In the genomic region with DNA sequence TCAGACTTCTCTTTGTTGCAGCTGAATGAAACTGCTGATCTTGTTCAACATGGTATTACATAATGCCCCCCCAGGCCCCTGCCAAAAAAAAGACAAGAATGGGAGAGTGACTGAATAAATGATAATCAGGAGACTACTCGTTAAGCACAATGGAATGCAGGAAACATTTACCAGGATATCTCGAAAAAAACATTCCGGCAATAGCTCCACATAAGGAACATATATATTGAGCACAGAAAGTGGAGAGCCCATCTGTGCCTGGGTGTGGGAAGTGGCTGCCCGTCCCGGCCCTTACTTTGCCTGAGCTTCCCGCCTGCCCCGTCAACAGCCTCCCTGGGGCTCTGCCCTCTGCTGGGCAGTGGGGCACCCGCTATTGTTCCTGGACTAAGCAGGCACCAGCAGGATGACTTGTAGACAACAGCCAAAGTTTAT, we compare ENCODE assay signal across 8 cellular contexts. TPM values are rescaled to one million over a fixed set of nuclear protein-coding genes. Genes with fewer than 3 reads are reported as not detected.
A peak's percentile ranks its signal among the peaks of the same experiment; 100 is the strongest.
DNase-seq lines count a peak whose midpoint lies in the region; ATAC-seq, FAIRE-seq and TF ChIP-seq lines count a peak whose summit lies in the region.

No MANE protein-coding gene starts in this region.

- H3K4me3 ChIP-seq in BJ (ENCODE audit: low read depth, low read length): no peak overlapping the region
- H3K4me3 ChIP-seq in IMR-90 (ENCODE audit: insufficient read depth, low read depth, low read length): no peak overlapping the region
- H3K4me3 ChIP-seq in breast epithelium: peak overlapping the region in 1 of 3 donors; percentile 1
- no peak overlapping the region for H3K4me3 ChIP-seq in lung

- H4K8ac ChIP-seq in IMR-90 (ENCODE audit: low read depth in 2 of 2, low read length in 2 of 2): peak overlapping the region in 1 of 2 experiments; percentile 1; a peak in 1 of 4 replicates

- no CpG with 5 or more reads among the region's 8 CpGs for WGBS in IMR-90 (ENCODE audit: extremely low coverage in 2 of 2, insufficient read length in 1 of 2), 2 experiments
- 31 to 45% methylated on average over 8 of the region's 8 CpGs for WGBS in lung, 2 donors

- no peak for FAIRE-seq in GM12891 (lab: Jason Lieb, UNC)

- peak overlapping the region; percentile 52 for H3K14ac ChIP-seq in IMR-90 (replicated peaks; ENCODE audit: low read depth, low read length)

- no peaks in the 10 kb centered on the region for H3K27me3 Mint-ChIP-seq in activated CD4-positive, alpha-beta memory T cell treated with anti-CD3 and anti-CD28 coated beads, Interleukin-2, amount 10 ng/mL, durations not matched to agents 7 days and 5 days

- H3K4ac ChIP-seq in IMR-90 (ENCODE audit: low read depth, low read length): no peak overlapping the region

- peaks cover 9% of the 10 kb centered on the region; the same call in 1 of the 2 replicates for H4K20me1 ChIP-seq in IMR-90 (ENCODE audit: insufficient read depth, low read length)

- H3K56ac ChIP-seq in IMR-90 (ENCODE audit: extremely low read depth, insufficient read depth, low read length): no peak overlapping the region

- H3K4me2 ChIP-seq in IMR-90 (ENCODE audit: low read depth, low read length): no peak overlapping the region

- CTCF ChIA-PET in BJ (lab: Yijun Ruan, JAX): interaction anchor here (0.8 to 4.3 kb wide), 24 partner anchors 8 to 394 kb away, joined by 3 to 21 read pairs (median 4); partner anchors contain the start of gene TRIM11
- CTCF ChIA-PET in IMR-90 (lab: Yijun Ruan, JAX): interaction anchor here (0.9 to 1.4 kb wide), 8 partner anchors 9 to 118 kb away, joined by 3 to 9 read pairs (median 4); partner anchors contain the start of gene TRIM11
- CTCF ChIA-PET in activated CD4-positive, alpha-beta memory T cell treated with anti-CD3 and anti-CD28 coated beads, Interleukin-2, amount 10 ng/mL, durations not matched to agents 7 days and 5 days (lab: Charles Lee): interaction anchor here (1.0 to 1.1 kb wide), 2 partner anchors 12 to 93 kb away, joined by 3 to 5 read pairs; no protein-coding TSS in a partner anchor

- TF ChIP-seq CTCF in BJ (IDR thresholded peaks at IDR 0.05; ENCODE audit: insufficient read depth, low read depth, low read length) (peak; percentile 78), IMR-90 (conservative IDR thresholded peaks at IDR 0.05; ENCODE audit: low read depth, low read length) (peak; percentile 60), breast epithelium (IDR thresholded peaks at IDR 0.05) (peak in 2 of 3 donors; percentile 29 to 44), lung (IDR thresholded peaks at IDR 0.05; ENCODE audit: control extremely low read depth, extremely low read depth) (no peak)

- no peak overlapping the region for H4K91ac ChIP-seq in IMR-90 (ENCODE audit: insufficient read depth, low read depth, low read length)

- dilution Hi-C loops in IMR-90 (cut with HindIII; ENCODE audit: low sequenced_read_pairs, unreplicated experiment): no loop called here

- no peak overlapping the region for H2AFZ ChIP-seq in IMR-90 (replicated peaks; ENCODE audit: low read length, poor library complexity)

- no peak overlapping the region for H3K4me3 Mint-ChIP-seq in activated CD4-positive, alpha-beta memory T cell treated with anti-CD3 and anti-CD28 coated beads, Interleukin-2, amount 10 ng/mL, durations not matched to agents 7 days and 5 days

- intact Hi-C loops in IMR-90 (cut with micrococcal nuclease) (loop anchor here (1.0 to 5.0 kb wide), 3 partner anchors 166 to 261 kb away; no protein-coding TSS in a partner anchor), breast epithelium (cut with DNase I; ENCODE audit: low total_unique reads) (no loop called here)

- BruUV-seq in IMR-90 (replicated peaks; lab: Mats Ljungman, UMichigan): no TSS peak

- no peak overlapping the region for H3K23ac ChIP-seq in IMR-90 (ENCODE audit: low read depth, low read length)

- H3K18ac ChIP-seq in IMR-90 (ENCODE audit: low read depth, low read length): no peak overlapping the region

- no peak overlapping the region for H2BK20ac ChIP-seq in IMR-90 (ENCODE audit: low read depth, low read length)

- H3K27me3 ChIP-seq in BJ (ENCODE audit: control insufficient read depth, insufficient read depth, low read length): no peaks in the 10 kb centered on the region
- H3K27me3 ChIP-seq in IMR-90 (ENCODE audit: control insufficient read depth, insufficient read depth, low read length): no peaks in the 10 kb centered on the region
- H3K27me3 ChIP-seq in breast epithelium: no peaks in the 10 kb centered on the region
- no peaks in the 10 kb centered on the region for H3K27me3 ChIP-seq in lung (ENCODE audit: control insufficient read depth, insufficient read depth)

- TF ChIP-seq POLR2A in IMR-90 (IDR thresholded peaks at IDR 0.05; ENCODE audit: low read depth, low read length): no peak
- no peak for TF ChIP-seq POLR2A in breast epithelium (IDR thresholded peaks at IDR 0.05)
- no peak for TF ChIP-seq POLR2A in GM12891 (IDR thresholded peaks at IDR 0.05; ENCODE audit: low read depth, low read length)

- DNase-seq in BJ (ENCODE audit: low read depth) (peak; percentile 26), IMR-90 (peak; percentile 73), breast epithelium (ENCODE audit: low spot score in 2 of 2) (no peak), lung (ENCODE audit: low spot score) (no peak), GM12891 (ENCODE audit: insufficient read length, low spot score) (no peak), SKM-1 treated with dmso at 0.1 percent for 144 hours (lab: John Stamatoyannopoulos, UW; ENCODE audit: unreplicated experiment) (no peak), NCI-H1092 (lab: John Stamatoyannopoulos, UW) (no peak)
- no peak for DNase-seq in activated CD4-positive, alpha-beta memory T cell treated with anti-CD3 and anti-CD28 coated beads, Interleukin-2, amount 10 ng/mL, durations not matched to agents 7 days and 5 days

- peak; percentile 46 for TF ChIP-seq RAD21 in IMR-90 (IDR thresholded peaks at IDR 0.05; ENCODE audit: low read length)

- H3K27ac ChIP-seq in IMR-90 (ENCODE audit: insufficient read depth, low read length) (peak overlapping the region; percentile 39; the same call in 1 of the 2 replicates), breast epithelium (peak overlapping the region; percentile 50 to 68), lung (ENCODE audit: low read depth in 1 of 2, low read length in 1 of 2) (no peak overlapping the region)

- H3K4me1 ChIP-seq in IMR-90 (ENCODE audit: control insufficient read depth, insufficient read depth, low read length) (peaks cover 20% of the 10 kb centered on the region), breast epithelium (no peaks in the 10 kb centered on the region), lung (ENCODE audit: control insufficient read depth in 2 of 2, insufficient read depth in 2 of 2, low read length in 2 of 2) (peaks cover 0 to 3% of the 10 kb centered on the region in 2 donors)

- H2BK120ac ChIP-seq in IMR-90 (ENCODE audit: low read depth, low read length): no peak overlapping the region

- H3K36me3 Mint-ChIP-seq in activated CD4-positive, alpha-beta memory T cell treated with anti-CD3 and anti-CD28 coated beads, Interleukin-2, amount 10 ng/mL, durations not matched to agents 7 days and 5 days (ENCODE audit: low read depth): peaks cover 45% of the 10 kb centered on the region

- POLR2A ChIA-PET in BJ (lab: Charles Lee) (interaction anchor here (0.8 kb wide), 1 partner anchor 304 kb away, joined by 3 read pairs; no protein-coding TSS in a partner anchor), IMR-90 (lab: Charles Lee; ENCODE audit: unreplicated experiment) (no interaction called here)
- POLR2A ChIA-PET in activated CD4-positive, alpha-beta memory T cell treated with anti-CD3 and anti-CD28 coated beads, Interleukin-2, amount 10 ng/mL, durations not matched to agents 7 days and 5 days (lab: Charles Lee): interaction anchor here (0.9 to 1.7 kb wide), 3 partner anchors 12 to 64 kb away, joined by 3 to 5 read pairs (median 5); a partner anchor contains a TSS

- no peaks in the 10 kb centered on the region for H3K9me3 Mint-ChIP-seq in activated CD4-positive, alpha-beta memory T cell treated with anti-CD3 and anti-CD28 coated beads, Interleukin-2, amount 10 ng/mL, durations not matched to agents 7 days and 5 days

- H3K79me1 ChIP-seq in IMR-90 (ENCODE audit: low read depth in 1 of 2, low read length in 2 of 2): peaks cover 4 to 23% of the 10 kb centered on the region in 2 experiments

- H2BK15ac ChIP-seq in IMR-90 (ENCODE audit: low read depth, low read length): no peak overlapping the region

- peaks cover 26% of the 10 kb centered on the region for H3K36me3 ChIP-seq in BJ (ENCODE audit: control insufficient read depth, insufficient read depth, low read length)
- peaks cover 38% of the 10 kb centered on the region for H3K36me3 ChIP-seq in IMR-90 (ENCODE audit: control insufficient read depth, insufficient read depth, low read length)
- H3K36me3 ChIP-seq in breast epithelium: no peaks in the 10 kb centered on the region
- peaks cover 16 to 41% of the 10 kb centered on the region in 2 donors for H3K36me3 ChIP-seq in lung (ENCODE audit: control insufficient read depth in 2 of 2, insufficient read depth in 2 of 2, low read length in 2 of 2)

- H3K9ac ChIP-seq in IMR-90 (ENCODE audit: low read depth, low read length): no peak overlapping the region

- in situ Hi-C loops in IMR-90 (cut with MboI; ENCODE audit: low sequenced_read_pairs): no loop called here

- H3K9me3 ChIP-seq in IMR-90 (ENCODE audit: control insufficient read depth, insufficient read depth, low read length) (no peaks in the 10 kb centered on the region), breast epithelium (no peaks in the 10 kb centered on the region), lung (ENCODE audit: control insufficient read depth in 2 of 2, insufficient read depth in 1 of 2, low read length in 1 of 2) (no peaks in the 10 kb centered on the region)

- H2AK9ac ChIP-seq in IMR-90 (replicated peaks; ENCODE audit: low read depth, low read length, poor library complexity): peak overlapping the region; percentile 51

- H3K4me1 Mint-ChIP-seq in activated CD4-positive, alpha-beta memory T cell treated with anti-CD3 and anti-CD28 coated beads, Interleukin-2, amount 10 ng/mL, durations not matched to agents 7 days and 5 days: peaks cover 16% of the 10 kb centered on the region

- no peak overlapping the region for H2AK5ac ChIP-seq in IMR-90 (ENCODE audit: low read depth, low read length)

- no peak overlapping the region for H2BK5ac ChIP-seq in IMR-90 (ENCODE audit: low read depth, low read length, poor library complexity, severe bottlenecking)

- no peak overlapping the region for H3K27ac Mint-ChIP-seq in activated CD4-positive, alpha-beta memory T cell treated with anti-CD3 and anti-CD28 coated beads, Interleukin-2, amount 10 ng/mL, durations not matched to agents 7 days and 5 days

- ATAC-seq in IMR-90 (ENCODE audit: low read depth) (peak; percentile 90), lung (ENCODE audit: insufficient read depth, low FRiP score) (peak; percentile 52)

- H3K9me1 ChIP-seq in IMR-90 (ENCODE audit: insufficient read depth, low read length): peaks cover 8% of the 10 kb centered on the region; the same call in 1 of the 2 replicates

- H4K5ac ChIP-seq in IMR-90 (ENCODE audit: low read depth, low read length): no peak overlapping the region

RNA-seq across cellular contexts. Expression of gene TRIM11, which starts 13.4 kb away (rescaled TPM):
- polyA plus RNA-seq in BJ (2011; rRNA removed) (5.6 and 11.0 TPM in 2 replicates), IMR-90 (2012; rRNA removed) (15.1 and 16.2 TPM in 2 replicates), lung (10 to 100 TPM; 13.8 to 16.4 TPM)
- 12.3 and 16.1 TPM in 2 replicates for polyA minus RNA-seq in BJ (2011; rRNA and poly(A)+ RNA removed)
- total RNA-seq in IMR-90 (2012; rRNA removed) (6.8 and 7.2 TPM in 2 replicates), breast epithelium (10 to 100 TPM; 17.0 to 17.7 (median 17.3) TPM), lung (10 to 100 TPM; 16.8 to 29.4 TPM)
- 14.7 and 18.5 TPM in 2 replicates for polyA plus RNA-seq in IMR-90 (2012; cell fraction: cytosol; rRNA removed)
- polyA plus RNA-seq in IMR-90 (2012; cell fraction: nucleus; rRNA removed; ENCODE audit: low replicate concordance): 28.2 and 54.2 TPM in 2 replicates
- polyA plus RNA-seq in GM12891 (2012; ENCODE audit: low read depth, missing spikeins): 12.6 TPM
- 10 to 100 TPM; 63.7 to 69.0 TPM for total RNA-seq in activated CD4-positive, alpha-beta memory T cell treated with anti-CD3 and anti-CD28 coated beads, Interleukin-2, amount 10 ng/mL, durations not matched to agents 7 days and 5 days

RNA-seq across cellular contexts. Expression of gene TRIM17, which starts 23.4 kb away (rescaled TPM):
- polyA plus RNA-seq in BJ (2011; rRNA removed) (0.33 and 0.55 TPM in 2 replicates), IMR-90 (2012; rRNA removed) (0.26 and 0.39 TPM in 2 replicates), lung (1 to 10 TPM; 1.0 to 1.5 TPM)
- polyA minus RNA-seq in BJ (2011; rRNA and poly(A)+ RNA removed): 0.81 and 0.98 TPM in 2 replicates
- total RNA-seq in IMR-90 (2012; rRNA removed) (not detected in 2 replicates), breast epithelium (1 to 10 TPM in 2 of 3 donors, not detected in 1; 7.3 to 9.5 TPM), lung (1 to 10 TPM; 2.2 to 3.3 TPM)
- polyA plus RNA-seq in IMR-90 (2012; cell fraction: cytosol; rRNA removed): 0.06 and 0.11 TPM in 2 replicates
- polyA plus RNA-seq in IMR-90 (2012; cell fraction: nucleus; rRNA removed; ENCODE audit: low replicate concordance): 2.9 and 3.3 TPM in 2 replicates
- 0.26 TPM for polyA plus RNA-seq in GM12891 (2012; ENCODE audit: low read depth, missing spikeins)
- 1 to 10 TPM; 2.8 to 3.8 TPM for total RNA-seq in activated CD4-positive, alpha-beta memory T cell treated with anti-CD3 and anti-CD28 coated beads, Interleukin-2, amount 10 ng/mL, durations not matched to agents 7 days and 5 days

Comparison
In these comparisons a context has a peak if more than half of its experiments do, and no peak if none do; other contexts are left out.
1. DNase-seq: peak in BJ (single experiment) and IMR-90 (single experiment); none in breast epithelium (0 of 2), lung (single experiment), GM12891 (single experiment), SKM-1 treated with dmso at 0.1 percent for 144 hours (single experiment), NCI-H1092 (single experiment) and activated CD4-positive, alpha-beta memory T cell treated with anti-CD3 and anti-CD28 coated beads, Interleukin-2, amount 10 ng/mL, durations not matched to agents 7 days and 5 days (single experiment).
2. H3K27ac ChIP-seq: peak in IMR-90 (single experiment) and breast epithelium (2 of 2); none in lung (0 of 2).